Comparison of ENCODE assay signal across 1 cellular context in genomic region chr6:163346529-163346961, GRCh38.
TF ChIP-seq lines count a peak whose summit lies in the region.

No MANE protein-coding gene starts in this region.

TF ChIP-seq in HCT116, 20 proteins besides CTCF, POLR2A, EP300 and RAD21 (continued from another document):
- TF ChIP-seq FOSL1 (IDR thresholded peaks at IDR 0.05; ENCODE audit: low read depth) (no peak), SRF (IDR thresholded peaks at IDR 0.05; ENCODE audit: low read depth) (no peak), ZFX (IDR thresholded peaks at IDR 0.05) (no peak), YY1 (IDR thresholded peaks at IDR 0.05; ENCODE audit: extremely low read depth, insufficient replicate concordance, low read depth, low read length) (no peak), ELF1 (IDR thresholded peaks at IDR 0.05; ENCODE audit: borderline replicate concordance, low read depth) (no peak), EZH2 (IDR thresholded peaks at IDR 0.05) (no peak), TCF7L2 (IDR thresholded peaks at IDR 0.05; ENCODE audit: borderline replicate concordance, extremely low read depth, insufficient read depth, insufficient read length) (no peak), SIN3A (IDR thresholded peaks at IDR 0.05; ENCODE audit: low read depth) (no peak)
